In the genomic region with DNA sequence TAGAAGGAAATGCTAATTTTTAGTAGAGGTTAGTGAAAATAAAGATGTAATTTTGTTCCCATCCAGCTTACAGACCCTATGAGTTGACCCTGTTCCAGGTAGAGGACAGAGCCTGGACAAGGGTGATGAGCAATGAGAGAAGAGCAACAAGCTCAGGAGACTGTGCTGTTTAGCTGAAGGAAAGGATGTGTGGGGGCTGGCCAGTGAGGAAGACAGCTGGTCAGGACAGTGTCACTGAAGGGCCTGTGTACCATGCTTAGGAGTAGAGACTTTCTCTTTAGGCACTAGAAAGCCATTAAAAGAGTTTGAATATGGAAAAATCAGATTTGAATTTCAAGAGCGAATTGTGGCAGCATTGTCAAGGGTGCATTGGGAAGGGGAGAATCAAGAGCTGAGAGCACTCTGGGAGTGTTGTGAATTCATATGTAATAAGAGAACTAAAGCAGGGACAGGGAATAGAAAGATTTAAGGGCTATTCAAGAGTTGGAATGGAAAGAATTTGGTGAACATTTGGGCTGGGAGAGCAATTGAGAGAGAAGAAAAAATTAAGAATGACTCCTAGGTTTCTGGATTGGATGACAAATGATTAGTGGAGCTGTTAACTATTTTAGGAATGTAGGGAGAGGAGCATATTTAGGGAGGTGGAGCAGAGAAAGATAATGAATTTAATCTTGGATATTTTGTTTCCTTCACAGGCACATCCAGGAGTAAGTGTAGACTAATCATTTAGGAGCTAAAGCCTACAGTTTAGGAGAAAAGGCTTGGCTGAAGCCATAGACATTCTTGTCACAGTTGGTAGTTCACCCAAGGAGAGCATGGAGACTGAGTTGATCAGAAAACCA, we compare ENCODE assay signal across 13 cellular contexts. TPM values are rescaled to one million over a fixed set of nuclear protein-coding genes. Genes with fewer than 3 reads are reported as not detected.
DNase-seq lines count a peak whose midpoint lies in the region; ATAC-seq and TF ChIP-seq lines count a peak whose summit lies in the region.
"Had no signal": no experiment of that assay in that cellular context is flagged by ENCODE, and none has a peak within 500 bp of the region (broad histone marks: within the 10 kb centered on the region; RNA-seq: fewer than 3 reads in every experiment).

No MANE protein-coding gene starts in this region.

- TF ChIP-seq CTCF in HFFc6 (IDR thresholded peaks at IDR 0.05) = no peak
- no peak for TF ChIP-seq CTCF in WTC11 (IDR thresholded peaks at IDR 0.05)

- ATAC-seq in WTC11 = peak; percentile 52
- ATAC-seq: stimulated activated naive B cell treated with anti-CD40 and anti-IgM and Interleukin-4, amounts not matched to agents 10 μg/mL and 1 μg/mL and 100 μg/mL, for 72 hours had no signal

- H3K4me3 Mint-ChIP-seq in HFFc6 = peak overlapping the region; percentile 58
- H3K4me3 Mint-ChIP-seq in WTC11 = no peak overlapping the region
- H3K4me3 Mint-ChIP-seq: stimulated activated naive B cell treated with anti-CD40 and anti-IgM and Interleukin-4, amounts not matched to agents 10 μg/mL and 1 μg/mL and 100 μg/mL, for 72 hours had no signal

- CTCF ChIA-PET in WTC11 (lab: Charles Lee) = interaction anchor here (0.8 to 1.0 kb wide), 2 partner anchors 23 to 56 kb away, joined by 3 to 4 read pairs; no protein-coding TSS in a partner anchor

- H3K27me3 Mint-ChIP-seq in HFFc6 (ENCODE audit: insufficient read depth) (no peaks in the 10 kb centered on the region), WTC11 (ENCODE audit: low read depth) (no peaks in the 10 kb centered on the region; the same call in 1 of the 2 replicates)
- H3K27me3 Mint-ChIP-seq: progenitor cell of endocrine pancreas; stimulated activated naive B cell treated with anti-CD40 and anti-IgM and Interleukin-4, amounts not matched to agents 10 μg/mL and 1 μg/mL and 100 μg/mL, for 72 hours had no signal

- H3K36me3 Mint-ChIP-seq in HFFc6 (ENCODE audit: low read depth) (peaks cover 37% of the 10 kb centered on the region), WTC11 (peaks cover 30% of the 10 kb centered on the region)

- peak overlapping the region; percentile 79 for H3K27ac Mint-ChIP-seq in HFFc6
- H3K27ac Mint-ChIP-seq in WTC11 = peak overlapping the region; percentile 73
- H3K27ac Mint-ChIP-seq: progenitor cell of endocrine pancreas; stimulated activated naive B cell treated with anti-CD40 and anti-IgM and Interleukin-4, amounts not matched to agents 10 μg/mL and 1 μg/mL and 100 μg/mL, for 72 hours had no signal

- DNase-seq in AG08395 (ENCODE audit: low spot score) (peak; percentile 69), HFFc6 (peak; percentile 48), WTC11 (ENCODE audit: low spot score) (no peak), kidney glomerular epithelial cell (lab: John Stamatoyannopoulos, UW) (peak; percentile 2), SIG-M5 (lab: John Stamatoyannopoulos, UW) (no peak), RPMI8226 (no peak), MV-4-11 (lab: John Stamatoyannopoulos, UW) (no peak), NAMALWA (ENCODE audit: low spot score) (no peak)
- DNase-seq: C1 segment of cervical spinal cord; NCI-H1105; stimulated activated CD4-positive, alpha-beta T cell treated with anti-CD3 and anti-CD28 coated beads, Interleukin-2, amount 100 ng/mL, for 48 hours; stimulated activated naive B cell treated with anti-CD40 and anti-IgM and Interleukin-4, amounts not matched to agents 10 μg/mL and 1 μg/mL and 100 μg/mL, for 72 hours had no signal

- H3K4me1 Mint-ChIP-seq in HFFc6 (ENCODE audit: low read depth) (peaks cover 61% of the 10 kb centered on the region), WTC11 (peaks cover 18% of the 10 kb centered on the region)

- POLR2A ChIA-PET in WTC11 (lab: Charles Lee) = no interaction called here

- H3K9me3 Mint-ChIP-seq in HFFc6 (no peaks in the 10 kb centered on the region), WTC11 (peaks cover 16% of the 10 kb centered on the region)

TF ChIP-seq in WTC11, 78 proteins besides CTCF, POLR2A, EP300 and RAD21 (continues in another document):
- TF ChIP-seq ZNF232 (CRISPR knock-in tag; IDR thresholded peaks at IDR 0.05) (no peak), TEAD4 (CRISPR knock-in tag; IDR thresholded peaks at IDR 0.05) (no peak), ZSCAN18 (CRISPR knock-in tag; IDR thresholded peaks at IDR 0.05) (no peak), ATF6 (CRISPR knock-in tag; IDR thresholded peaks at IDR 0.05) (no peak)
- TF ChIP-seq, protein P1, sequence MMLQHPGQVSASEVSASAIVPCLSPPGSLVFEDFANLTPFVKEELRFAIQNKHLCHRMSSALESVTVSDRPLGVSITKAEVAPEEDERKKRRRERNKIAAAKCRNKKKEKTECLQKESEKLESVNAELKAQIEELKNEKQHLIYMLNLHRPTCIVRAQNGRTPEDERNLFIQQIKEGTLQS (CRISPR knock-in tag; conservative IDR thresholded peaks at IDR 0.05) = no peak
- TF ChIP-seq, protein P2, sequence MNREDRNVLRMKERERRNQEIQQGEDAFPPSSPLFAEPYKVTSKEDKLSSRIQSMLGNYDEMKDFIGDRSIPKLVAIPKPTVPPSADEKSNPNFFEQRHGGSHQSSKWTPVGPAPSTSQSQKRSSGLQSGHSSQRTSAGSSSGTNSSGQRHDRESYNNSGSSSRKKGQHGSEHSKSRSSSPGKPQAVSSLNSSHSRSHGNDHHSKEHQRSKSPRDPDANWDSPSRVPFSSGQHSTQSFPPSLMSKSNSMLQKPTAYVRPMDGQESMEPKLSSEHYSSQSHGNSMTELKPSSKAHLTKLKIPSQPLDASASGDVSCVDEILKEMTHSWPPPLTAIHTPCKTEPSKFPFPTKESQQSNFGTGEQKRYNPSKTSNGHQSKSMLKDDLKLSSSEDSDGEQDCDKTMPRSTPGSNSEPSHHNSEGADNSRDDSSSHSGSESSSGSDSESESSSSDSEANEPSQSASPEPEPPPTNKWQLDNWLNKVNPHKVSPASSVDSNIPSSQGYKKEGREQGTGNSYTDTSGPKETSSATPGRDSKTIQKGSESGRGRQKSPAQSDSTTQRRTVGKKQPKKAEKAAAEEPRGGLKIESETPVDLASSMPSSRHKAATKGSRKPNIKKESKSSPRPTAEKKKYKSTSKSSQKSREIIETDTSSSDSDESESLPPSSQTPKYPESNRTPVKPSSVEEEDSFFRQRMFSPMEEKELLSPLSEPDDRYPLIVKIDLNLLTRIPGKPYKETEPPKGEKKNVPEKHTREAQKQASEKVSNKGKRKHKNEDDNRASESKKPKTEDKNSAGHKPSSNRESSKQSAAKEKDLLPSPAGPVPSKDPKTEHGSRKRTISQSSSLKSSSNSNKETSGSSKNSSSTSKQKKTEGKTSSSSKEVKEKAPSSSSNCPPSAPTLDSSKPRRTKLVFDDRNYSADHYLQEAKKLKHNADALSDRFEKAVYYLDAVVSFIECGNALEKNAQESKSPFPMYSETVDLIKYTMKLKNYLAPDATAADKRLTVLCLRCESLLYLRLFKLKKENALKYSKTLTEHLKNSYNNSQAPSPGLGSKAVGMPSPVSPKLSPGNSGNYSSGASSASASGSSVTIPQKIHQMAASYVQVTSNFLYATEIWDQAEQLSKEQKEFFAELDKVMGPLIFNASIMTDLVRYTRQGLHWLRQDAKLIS (CRISPR knock-in tag; IDR thresholded peaks at IDR 0.05; ENCODE audit: borderline replicate concordance) = no peak

RNA-seq across cellular contexts. Expression of gene TOR3A, which starts 23.3 kb away (rescaled TPM):
- 10 to 100 TPM; 21.4 to 27.6 (median 24.5) TPM for total RNA-seq in HFFc6 (2021; fragmentation: NEBNext Ultra II Directional; extraction: Animal tissue kit (Norgen Biotek cat#: 25700))
- 17.2 to 20.5 TPM (median 18.0 TPM) in 3 replicates for total RNA-seq in WTC11 (2021)

RNA-seq across cellular contexts. Expression of gene FAM20B, which starts 32.9 kb away (rescaled TPM):
- total RNA-seq in HFFc6 (2021; fragmentation: NEBNext Ultra II Directional; extraction: Animal tissue kit (Norgen Biotek cat#: 25700)) = 10 to 100 TPM; 58.4 to 65.7 (median 61.5) TPM
- total RNA-seq in WTC11 (2021) = 36.1 to 37.6 TPM (median 36.7 TPM) in 3 replicates

Comparison
In these comparisons a context has a peak if more than half of its experiments do, and no peak if none do; other contexts are left out.
1. DNase-seq: peak in AG08395 (single experiment), HFFc6 (single experiment) and kidney glomerular epithelial cell (single experiment); none in WTC11 (single experiment), SIG-M5 (single experiment), RPMI8226 (single experiment), MV-4-11 (single experiment) and NAMALWA (single experiment).